In the genomic region with DNA sequence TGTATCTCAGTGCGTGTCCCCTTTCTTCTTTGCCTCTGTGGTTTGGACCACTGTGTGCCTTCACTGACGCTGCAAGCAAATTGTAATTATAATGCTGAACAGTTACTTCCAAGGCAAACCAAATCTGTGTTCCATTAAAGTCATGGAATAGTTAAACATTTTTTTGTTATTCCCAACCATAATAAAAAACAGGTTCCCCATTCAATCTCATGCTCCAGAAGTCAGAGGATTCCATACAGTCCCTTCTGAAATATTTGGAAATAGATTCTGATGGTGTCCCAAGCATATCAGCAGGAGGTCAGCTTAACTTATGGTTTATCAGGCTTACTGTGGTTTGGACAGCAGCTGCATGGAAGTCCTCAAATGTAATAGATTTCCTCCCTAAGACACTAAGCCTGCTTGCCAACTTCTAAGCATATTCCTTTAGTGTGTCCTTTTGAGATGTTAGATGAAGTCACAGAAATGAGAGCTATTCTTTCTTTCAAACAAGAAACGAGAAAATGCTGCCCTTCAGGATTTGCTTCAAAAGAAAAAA, we compare ENCODE assay signal across 23 cellular contexts.
"Had no signal": no experiment of that assay in that cellular context is flagged by ENCODE, and none has a peak within 500 bp of the region (broad histone marks: within the 10 kb centered on the region; RNA-seq: fewer than 3 reads in every experiment).

No MANE protein-coding gene starts in this region.

- H3K4me1 Mint-ChIP-seq: activated CD4-positive, alpha-beta T cell treated with anti-CD3 and anti-CD28 coated beads, Interleukin-2, amount 10 ng/mL, durations not matched to agents 7 days and 5 days; activated CD8-positive, alpha-beta memory T cell treated with anti-CD3 and anti-CD28 coated beads, Interleukin-2, amount 10 ng/mL, durations not matched to agents 7 days and 5 days; activated naive CD4-positive, alpha-beta T cell treated with anti-CD3 and anti-CD28 coated beads, Interleukin-2, amount 10 ng/mL, durations not matched to agents 7 days and 5 days; nephron progenitor cell had no signal

- FAIRE-seq: islet of Langerhans had no signal

- H3K27ac Mint-ChIP-seq: activated CD4-positive, alpha-beta T cell treated with anti-CD3 and anti-CD28 coated beads, Interleukin-2, amount 10 ng/mL, durations not matched to agents 7 days and 5 days; activated CD8-positive, alpha-beta memory T cell treated with anti-CD3 and anti-CD28 coated beads, Interleukin-2, amount 10 ng/mL, durations not matched to agents 7 days and 5 days; activated CD8-positive, alpha-beta T cell treated with anti-CD3 and anti-CD28 coated beads for 36 hours; activated naive CD4-positive, alpha-beta T cell treated with anti-CD3 and anti-CD28 coated beads, Interleukin-2, amount 10 ng/mL, durations not matched to agents 7 days and 5 days; nephron progenitor cell; stimulated activated naive CD8-positive, alpha-beta T cell treated with anti-CD3 and anti-CD28 coated beads, Interleukin-15, Interleukin-2, amounts not matched to agents 100 ng/mL and 50 ng/mL, for 24 hours had no signal

- H3K4me3 Mint-ChIP-seq: activated CD4-positive, alpha-beta T cell treated with anti-CD3 and anti-CD28 coated beads, Interleukin-2, amount 10 ng/mL, durations not matched to agents 7 days and 5 days; activated CD8-positive, alpha-beta memory T cell treated with anti-CD3 and anti-CD28 coated beads, Interleukin-2, amount 10 ng/mL, durations not matched to agents 7 days and 5 days; activated CD8-positive, alpha-beta T cell treated with anti-CD3 and anti-CD28 coated beads for 36 hours; activated naive CD4-positive, alpha-beta T cell treated with anti-CD3 and anti-CD28 coated beads, Interleukin-2, amount 10 ng/mL, durations not matched to agents 7 days and 5 days; nephron progenitor cell; stimulated activated naive CD8-positive, alpha-beta T cell treated with anti-CD3 and anti-CD28 coated beads, Interleukin-15, Interleukin-2, amounts not matched to agents 100 ng/mL and 50 ng/mL, for 24 hours had no signal

- DNase-seq: activated CD4-positive, alpha-beta T cell treated with anti-CD3 and anti-CD28 coated beads, Interleukin-2, amount 10 ng/mL, durations not matched to agents 7 days and 5 days; activated CD8-positive, alpha-beta memory T cell treated with anti-CD3 and anti-CD28 coated beads, Interleukin-2, amount 10 ng/mL, durations not matched to agents 7 days and 5 days; activated CD8-positive, alpha-beta T cell treated with anti-CD3 and anti-CD28 coated beads for 36 hours; activated effector memory CD4-positive, alpha-beta T cell treated with anti-CD3 and anti-CD28 coated beads, Interleukin-2, amount 50 U/mL, for 16 hours; activated naive CD4-positive, alpha-beta T cell treated with anti-CD3 and anti-CD28 coated beads, Interleukin-2, amount 10 ng/mL, durations not matched to agents 7 days and 5 days; activated T-cell treated with anti-CD3 and anti-CD28 coated beads for 4 hours; anterior cingulate cortex; dermis blood vessel endothelial cell; effector CD8-positive, alpha-beta T cell; erythroblast; heart left ventricle; nephron progenitor cell; right cardiac atrium; stimulated activated CD4-positive, alpha-beta T cell treated with anti-CD3 and anti-CD28 coated beads, Interleukin-1b, Interleukin-23, amount 100 ng/mL, for 48 hours; substantia nigra; tibial artery had no signal

- H3K27me3 Mint-ChIP-seq: activated CD4-positive, alpha-beta T cell treated with anti-CD3 and anti-CD28 coated beads, Interleukin-2, amount 10 ng/mL, durations not matched to agents 7 days and 5 days; activated CD8-positive, alpha-beta memory T cell treated with anti-CD3 and anti-CD28 coated beads, Interleukin-2, amount 10 ng/mL, durations not matched to agents 7 days and 5 days; activated CD8-positive, alpha-beta T cell treated with anti-CD3 and anti-CD28 coated beads for 36 hours; activated naive CD4-positive, alpha-beta T cell treated with anti-CD3 and anti-CD28 coated beads, Interleukin-2, amount 10 ng/mL, durations not matched to agents 7 days and 5 days; brain; stimulated activated naive CD8-positive, alpha-beta T cell treated with anti-CD3 and anti-CD28 coated beads, Interleukin-15, Interleukin-2, amounts not matched to agents 100 ng/mL and 50 ng/mL, for 24 hours had no signal

- H3K27ac ChIP-seq: gastroesophageal sphincter, heart left ventricle, parathyroid adenoma, tibial artery, VCaP had no signal

- H3K27me3 ChIP-seq: gastroesophageal sphincter, heart left ventricle, tibial artery had no signal

- ATAC-seq: activated CD4-positive, CD25-positive, alpha-beta regulatory T cell treated with anti-CD3 and anti-CD28 coated beads, Interleukin-2, amount 50 U/mL, for 24 hours; activated CD8-positive, alpha-beta memory T cell treated with anti-CD3 and anti-CD28 coated beads, Interleukin-2, amount 10 ng/mL, durations not matched to agents 7 days and 5 days; activated CD8-positive, alpha-beta T cell treated with anti-CD3 and anti-CD28 coated beads for 36 hours; gastroesophageal sphincter; heart left ventricle; right cardiac atrium had no signal

- H3K4me3 ChIP-seq: gastroesophageal sphincter, heart left ventricle, tibial artery had no signal

- H3K9me3 Mint-ChIP-seq: activated CD8-positive, alpha-beta T cell treated with anti-CD3 and anti-CD28 coated beads for 36 hours; activated naive CD4-positive, alpha-beta T cell treated with anti-CD3 and anti-CD28 coated beads, Interleukin-2, amount 10 ng/mL, durations not matched to agents 7 days and 5 days had no signal

- H3K9ac ChIP-seq: parathyroid adenoma had no signal

- H3K4me1 ChIP-seq: gastroesophageal sphincter, heart left ventricle, parathyroid adenoma, tibial artery had no signal

- H3K79me2 ChIP-seq: parathyroid adenoma had no signal

- H3K36me3 ChIP-seq: gastroesophageal sphincter, heart left ventricle, tibial artery had no signal

- H3K9me3 ChIP-seq: tibial artery had no signal

- H3K36me3 Mint-ChIP-seq: activated CD8-positive, alpha-beta memory T cell treated with anti-CD3 and anti-CD28 coated beads, Interleukin-2, amount 10 ng/mL, durations not matched to agents 7 days and 5 days; activated naive CD4-positive, alpha-beta T cell treated with anti-CD3 and anti-CD28 coated beads, Interleukin-2, amount 10 ng/mL, durations not matched to agents 7 days and 5 days had no signal

- H2AFZ ChIP-seq: parathyroid adenoma had no signal
